9 cellular contexts compared by ENCODE assay signal in the genomic region with DNA sequence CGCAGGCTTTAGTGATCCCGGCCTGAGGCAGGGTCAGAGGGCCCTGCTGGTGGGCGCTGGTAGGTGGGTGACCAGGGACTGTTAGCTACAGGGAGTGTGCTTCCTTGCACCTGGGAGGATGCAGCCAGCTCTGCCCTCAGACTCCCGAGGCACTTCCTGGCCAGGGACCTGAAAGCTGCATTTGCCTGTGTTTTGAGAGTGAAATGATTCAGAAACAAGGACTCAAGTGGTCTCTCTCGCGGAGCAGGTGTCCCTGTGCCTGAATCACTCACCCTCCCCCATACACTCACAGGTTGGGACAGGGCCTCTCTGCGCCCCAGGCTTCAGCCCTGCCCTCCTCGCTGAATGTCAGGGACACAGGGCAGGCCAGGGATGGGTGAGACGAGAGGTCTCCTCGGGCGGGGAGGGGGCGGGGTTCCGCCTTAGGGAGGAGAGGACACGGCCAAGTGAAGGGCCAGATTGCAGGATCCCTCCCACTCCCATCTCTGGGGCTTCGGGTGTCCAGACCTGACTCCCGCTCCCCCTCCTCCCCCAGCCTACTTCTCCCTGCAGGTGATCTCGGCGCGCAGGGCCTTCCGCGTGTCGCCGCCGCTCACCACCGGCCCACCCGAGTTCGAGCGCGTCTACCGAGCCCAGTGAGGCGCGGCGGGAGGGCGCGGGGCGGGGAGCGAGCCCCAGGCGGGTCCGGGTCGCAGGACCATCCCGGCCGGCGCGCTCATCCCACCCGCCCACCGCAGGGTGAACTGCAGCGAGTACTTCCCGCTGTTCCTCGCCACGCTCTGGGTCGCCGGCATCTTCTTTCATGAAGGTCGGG. TPM values are rescaled to one million over a fixed set of nuclear protein-coding genes. Genes with fewer than 3 reads are reported as not detected.
DNase-seq lines count a peak whose midpoint lies in the region; FAIRE-seq and TF ChIP-seq lines count a peak whose summit lies in the region.
"Had no signal": no experiment of that assay in that cellular context is flagged by ENCODE, and none has a peak within 500 bp of the region (broad histone marks: within the 10 kb centered on the region; RNA-seq: fewer than 3 reads in every experiment).

No MANE protein-coding gene starts in this region.

- TF ChIP-seq POLR2A in testis (IDR thresholded peaks at IDR 0.05) = no peak

- 8 to 51% methylated on average over 4 to 41 of the region's 53 CpGs for WGBS in testis, 2 donors

- H3K4me3 Mint-ChIP-seq in activated naive CD4-positive, alpha-beta T cell treated with anti-CD3 and anti-CD28 coated beads for 36 hours = peak overlapping the region; percentile 64

- H3K27me3 ChIP-seq in ascending aorta (no peaks in the 10 kb centered on the region), keratinocyte (ENCODE audit: control insufficient read depth, extremely low read depth, insufficient read depth, low read length) (no peaks in the 10 kb centered on the region), testis (no peaks in the 10 kb centered on the region)

- TF ChIP-seq CTCF in ascending aorta (IDR thresholded peaks at IDR 0.05) (no peak), keratinocyte (optimal IDR thresholded peaks at IDR 0.05 in 1 of 3, IDR thresholded peaks at IDR 0.05 in 1 of 3, conservative IDR thresholded peaks at IDR 0.05 in 1 of 3; ENCODE audit: extremely low read depth in 1 of 3, insufficient read depth in 2 of 3, low read length in 3 of 3) (no peak), testis (IDR thresholded peaks at IDR 0.05) (no peak)

- H3K4me1 ChIP-seq in ascending aorta = peaks cover 12 to 29% of the 10 kb centered on the region in 2 donors
- H3K4me1 ChIP-seq in keratinocyte (ENCODE audit: control insufficient read depth, extremely low read depth, insufficient read depth, low read length) = peaks cover 22% of the 10 kb centered on the region
- peaks cover 35% of the 10 kb centered on the region for H3K4me1 ChIP-seq in testis

- FAIRE-seq in keratinocyte (lab: Jason Lieb, UNC) = no peak

- H3K79me2 ChIP-seq in keratinocyte (ENCODE audit: control insufficient read depth, insufficient read depth, low read length) = no peaks in the 10 kb centered on the region

- intact Hi-C loops in activated naive CD4-positive, alpha-beta T cell treated with anti-CD3 and anti-CD28 coated beads for 36 hours (cut with micrococcal nuclease) = no loop called here
- intact Hi-C loops in ascending aorta (cut with DNase I) (loop anchor here (5.0 kb wide), 1 partner anchor 118 kb away; no protein-coding TSS in a partner anchor), testis (cut with DNase I; ENCODE audit: low total_unique reads) (no loop called here)

- H3K36me3 ChIP-seq in ascending aorta (peaks cover 25 to 31% of the 10 kb centered on the region in 2 donors), keratinocyte (ENCODE audit: control insufficient read depth in 2 of 2, extremely low read depth in 1 of 2, insufficient read depth in 2 of 2, low read length in 2 of 2) (peaks cover 24 to 25% of the 10 kb centered on the region in 2 experiments), testis (ENCODE audit: low read depth, missing control alignments) (no peaks in the 10 kb centered on the region)

- CTCF ChIA-PET in activated naive CD4-positive, alpha-beta T cell treated with anti-CD3 and anti-CD28 coated beads for 36 hours (lab: Charles Lee) = interaction anchor here (0.6 to 2.6 kb wide), 7 partner anchors 28 to 312 kb away, joined by 3 to 16 read pairs (median 4); no protein-coding TSS in a partner anchor

- dilution Hi-C loops in keratinocyte (cut with MboI; ENCODE audit: extremely low pct_ligation_motif_present, low sequenced_read_pairs) = no loop called here

- no peak for DNase-seq in activated naive CD4-positive, alpha-beta T cell treated with anti-CD3 and anti-CD28 coated beads for 36 hours
- DNase-seq in activated naive CD4-positive, alpha-beta T cell treated with Interleukin-2 at 50 U/mL for 16 hours = no peak
- peak; percentile 71 for DNase-seq in NCI-H146 (lab: John Stamatoyannopoulos, UW)
- no peak for DNase-seq in ascending aorta (ENCODE audit: low spot score in 2 of 2)
- DNase-seq in keratinocyte (ENCODE audit: low read depth, low spot score) = no peak
- no peak for DNase-seq in testis
- no peak for DNase-seq in NCI-H446 (lab: John Stamatoyannopoulos, UW)
- no peak for DNase-seq in hepatic stellate cell (ENCODE audit: low spot score)

- H3K36me3 Mint-ChIP-seq in activated naive CD4-positive, alpha-beta T cell treated with anti-CD3 and anti-CD28 coated beads for 36 hours (ENCODE audit: low read depth) = peaks cover 4% of the 10 kb centered on the region

- H3K27ac Mint-ChIP-seq in activated naive CD4-positive, alpha-beta T cell treated with anti-CD3 and anti-CD28 coated beads for 36 hours = no peak overlapping the region

- H3K9me3 ChIP-seq in ascending aorta (no peaks in the 10 kb centered on the region), keratinocyte (ENCODE audit: control insufficient read depth, low read depth, low read length) (no peaks in the 10 kb centered on the region), testis (no peaks in the 10 kb centered on the region)

- H3K9me1 ChIP-seq in keratinocyte (ENCODE audit: control insufficient read depth, extremely low read depth, insufficient read depth, low read length) = no peaks in the 10 kb centered on the region

- H3K4me3 ChIP-seq in ascending aorta (peak overlapping the region; percentile 68 to 75), keratinocyte (ENCODE audit: control insufficient read depth in 2 of 3, extremely low read depth in 1 of 3, insufficient read depth in 2 of 3, low read depth in 1 of 3, low read length in 3 of 3) (peak overlapping the region; percentile 40 to 64 (median 57)), testis (peak overlapping the region; percentile 58 to 68)

- H3K27ac ChIP-seq in ascending aorta = peak overlapping the region; percentile 75 to 79
- H3K27ac ChIP-seq in keratinocyte (ENCODE audit: control insufficient read depth, insufficient read depth, low read length) = peak overlapping the region; percentile 40
- H3K27ac ChIP-seq in testis = peak overlapping the region; percentile 85 to 88

- H3K27me3 Mint-ChIP-seq in activated naive CD4-positive, alpha-beta T cell treated with anti-CD3 and anti-CD28 coated beads for 36 hours (ENCODE audit: low read depth) = no peaks in the 10 kb centered on the region

- peak overlapping the region; percentile 33 for H2AFZ ChIP-seq in keratinocyte (ENCODE audit: control insufficient read depth, low read length)

- peak overlapping the region; percentile 75 for H3K4me2 ChIP-seq in keratinocyte (ENCODE audit: control insufficient read depth, extremely low read depth, insufficient read depth, low read depth, low read length)

- no peaks in the 10 kb centered on the region for H4K20me1 ChIP-seq in keratinocyte (ENCODE audit: control insufficient read depth, extremely low read depth, insufficient read depth, low read length)

- no peaks in the 10 kb centered on the region for H3K9me3 Mint-ChIP-seq in activated naive CD4-positive, alpha-beta T cell treated with anti-CD3 and anti-CD28 coated beads for 36 hours

- H3K4me1 Mint-ChIP-seq in activated naive CD4-positive, alpha-beta T cell treated with anti-CD3 and anti-CD28 coated beads for 36 hours (ENCODE audit: low read depth) = peaks cover 23% of the 10 kb centered on the region

- H3K9ac ChIP-seq in keratinocyte (ENCODE audit: control insufficient read depth, extremely low read depth, insufficient read depth, low read length) = peak overlapping the region; percentile 65

RNA-seq across cellular contexts. Expression of a gene that starts 1.5 kb away (rescaled TPM):
- under 1 TPM in 1 of 2 experiments, not detected in 1; 0.79 TPM for total RNA-seq in activated naive CD4-positive, alpha-beta T cell treated with anti-CD3 and anti-CD28 coated beads for 36 hours
- total RNA-seq in ascending aorta (91.7 TPM), testis (10 to 100 TPM in 1 of 2 donors, 1 to 10 TPM in 1; 3.7 to 10.3 TPM)
- polyA plus RNA-seq in keratinocyte (0.30 TPM in 1 of 3 replicates, not detected in the others), testis (ENCODE audit: insufficient read depth, low read depth, low replicate concordance) (4.8 TPM)
- polyA plus RNA-seq in keratinocyte (2011; ENCODE audit: low read depth) = not detected
- polyA plus RNA-seq in keratinocyte (2011; cell fraction: cytosol; rRNA removed) = 0.27 TPM in 1 of 2 replicates, not detected in the other
- polyA plus RNA-seq in keratinocyte (2011; cell fraction: nucleus; rRNA removed) = not detected in 2 replicates
- polyA plus RNA-seq in keratinocyte (2012; ENCODE audit: low replicate concordance) = 0.32 and 0.61 TPM in 2 replicates
- not detected in 3 replicates for polyA minus RNA-seq in keratinocyte
- not detected for polyA minus RNA-seq in keratinocyte (2011; cell fraction: cytosol; rRNA and poly(A)+ RNA removed)
- not detected in 2 replicates for polyA minus RNA-seq in keratinocyte (2011; cell fraction: nucleus; rRNA and poly(A)+ RNA removed)
- total RNA-seq: glomerular endothelial cell had no signal

RNA-seq across cellular contexts. Expression of a gene that starts 11.4 kb away (rescaled TPM):
- 10 to 100 TPM; 57.7 to 59.9 TPM for total RNA-seq in activated naive CD4-positive, alpha-beta T cell treated with anti-CD3 and anti-CD28 coated beads for 36 hours
- 207 TPM for total RNA-seq in ascending aorta
- polyA plus RNA-seq in keratinocyte = 69.8 to 173 TPM (median 89.1 TPM) in 3 replicates
- 177 TPM for polyA plus RNA-seq in keratinocyte (2011; ENCODE audit: low read depth)
- polyA plus RNA-seq in keratinocyte (2011; cell fraction: cytosol; rRNA removed) = 126 and 152 TPM in 2 replicates
- 227 and 261 TPM in 2 replicates for polyA plus RNA-seq in keratinocyte (2011; cell fraction: nucleus; rRNA removed)
- polyA plus RNA-seq in keratinocyte (2012; ENCODE audit: low replicate concordance) = 106 and 109 TPM in 2 replicates
- 108 to 245 TPM (median 131 TPM) in 3 replicates for polyA minus RNA-seq in keratinocyte
- 213 TPM for polyA minus RNA-seq in keratinocyte (2011; cell fraction: cytosol; rRNA and poly(A)+ RNA removed)
- 109 and 127 TPM in 2 replicates for polyA minus RNA-seq in keratinocyte (2011; cell fraction: nucleus; rRNA and poly(A)+ RNA removed)
- 100 to 1,000 TPM; 149 to 152 TPM for total RNA-seq in testis
- 67.9 TPM for polyA plus RNA-seq in testis (ENCODE audit: insufficient read depth, low read depth, low replicate concordance)

RNA-seq across cellular contexts. Expression of a gene that starts 25.4 kb away (rescaled TPM):
- 100 to 1,000 TPM; 109 to 114 TPM for total RNA-seq in activated naive CD4-positive, alpha-beta T cell treated with anti-CD3 and anti-CD28 coated beads for 36 hours
- total RNA-seq in ascending aorta (476 TPM), testis (100 to 1,000 TPM; 192 to 255 TPM)
- polyA plus RNA-seq in keratinocyte (75.7 to 170 TPM (median 116 TPM) in 3 replicates), testis (ENCODE audit: insufficient read depth, low read depth, low replicate concordance) (165 TPM)
- 213 TPM for polyA plus RNA-seq in keratinocyte (2011; ENCODE audit: low read depth)
- polyA plus RNA-seq in keratinocyte (2011; cell fraction: cytosol; rRNA removed) = 114 and 159 TPM in 2 replicates
- 252 and 279 TPM in 2 replicates for polyA plus RNA-seq in keratinocyte (2011; cell fraction: nucleus; rRNA removed)
- polyA plus RNA-seq in keratinocyte (2012; ENCODE audit: low replicate concordance) = 242 and 584 TPM in 2 replicates
- 75.7 to 129 TPM (median 109 TPM) in 3 replicates for polyA minus RNA-seq in keratinocyte
- polyA minus RNA-seq in keratinocyte (2011; cell fraction: cytosol; rRNA and poly(A)+ RNA removed) = 346 TPM
- 576 and 665 TPM in 2 replicates for polyA minus RNA-seq in keratinocyte (2011; cell fraction: nucleus; rRNA and poly(A)+ RNA removed)
